In the genomic region with DNA sequence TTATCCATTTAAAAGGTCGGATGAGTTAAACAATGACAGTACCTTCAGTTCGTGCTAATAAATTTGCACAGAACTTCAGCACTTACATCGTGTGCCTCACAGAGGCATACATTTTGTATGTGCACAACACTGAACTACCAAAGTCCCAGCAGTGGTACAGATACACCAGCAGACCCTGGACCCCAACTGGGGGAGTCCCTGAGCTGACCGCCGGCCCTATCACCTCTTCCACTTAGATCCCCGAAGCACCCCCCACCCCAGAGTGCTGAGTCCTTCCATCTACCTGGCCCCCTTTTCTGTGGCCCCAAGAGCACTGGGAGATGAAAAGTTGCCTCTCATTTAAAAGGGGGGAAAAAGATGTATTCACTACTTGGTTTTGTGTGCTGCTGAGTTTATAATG, we compare ENCODE assay signal across 34 cellular contexts.
"Had no signal": no experiment of that assay in that cellular context is flagged by ENCODE, and none has a peak within 500 bp of the region (broad histone marks: within the 10 kb centered on the region; RNA-seq: fewer than 3 reads in every experiment).

No MANE protein-coding gene starts in this region.

- H3K4me3 Mint-ChIP-seq: activated B cell treated with CpG ODN at 0.5 μM for 24 hours; activated CD4-positive, alpha-beta memory T cell treated with anti-CD3 and anti-CD28 coated beads for 36 hours; activated naive CD4-positive, alpha-beta T cell treated with anti-CD3 and anti-CD28 coated beads, Interleukin-2, amount 50 U/mL, for 24 hours; activated naive CD8-positive, alpha-beta T cell treated with anti-CD3 and anti-CD28 coated beads, Interleukin-2, amount 50 U/mL, for 24 hours; brain had no signal

- H3K4me1 ChIP-seq: Peyer's patch had no signal

- H3K4me1 Mint-ChIP-seq: activated B cell treated with CpG ODN at 0.5 μM for 24 hours; activated naive CD4-positive, alpha-beta T cell treated with anti-CD3 and anti-CD28 coated beads, Interleukin-2, amount 50 U/mL, for 24 hours; activated naive CD8-positive, alpha-beta T cell treated with anti-CD3 and anti-CD28 coated beads, Interleukin-2, amount 50 U/mL, for 24 hours had no signal

- DNase-seq: activated B cell treated with CpG ODN at 0.5 μM for 24 hours; activated CD4-positive, alpha-beta memory T cell treated with anti-CD3 and anti-CD28 coated beads for 36 hours; activated CD4-positive, alpha-beta T cell treated with anti-CD3 and anti-CD28 coated beads for 4 hours; activated CD4-positive, alpha-beta T cell treated with anti-CD3 and anti-CD28 coated beads, Interleukin-2, amount 50 U/mL, for 1 hour; activated CD4-positive, CD25-positive, alpha-beta regulatory T cell treated with anti-CD3 and anti-CD28 coated beads, Interleukin-2, amount 50 U/mL, for 72 hours; activated gamma-delta T cell; activated naive CD4-positive, alpha-beta T cell treated with Interleukin-2 at 50 U/mL for 16 hours; activated naive CD8-positive, alpha-beta T cell treated with anti-CD3 and anti-CD28 coated beads, Interleukin-2, amount 50 U/mL, for 24 hours; activated T-cell treated with anti-CD3 and anti-CD28 coated beads, Interleukin-2, amount 50 U/mL, for 1 hour; anterior cingulate cortex; caudate nucleus; cerebellar nuclear complex; Karpas-422; KBM-7; NCI-H1105; NCI-H1417 treated with DMSO at 0.1 percent for 48 hours; NCI-H187 treated with DMSO at 0.1 percent for 48 hours; NCI-H2081; NCI-H2171 treated with DMSO at 0.1 percent for 48 hours; NCI-H226; NCI-H524 treated with DMSO at 0.1 percent for 48 hours; NCI-H748 treated with DMSO at 0.1 percent for 48 hours; Peyer's patch; RPMI8226; SIG-M5; SW 1271; T-helper 1 cell; T-helper 2 cell; T-helper 9 cell had no signal

- H3K27ac Mint-ChIP-seq: activated B cell treated with CpG ODN at 0.5 μM for 24 hours; activated CD4-positive, alpha-beta memory T cell treated with anti-CD3 and anti-CD28 coated beads for 36 hours; activated naive CD4-positive, alpha-beta T cell treated with anti-CD3 and anti-CD28 coated beads, Interleukin-2, amount 50 U/mL, for 24 hours; activated naive CD8-positive, alpha-beta T cell treated with anti-CD3 and anti-CD28 coated beads, Interleukin-2, amount 50 U/mL, for 24 hours; activated T-helper 2 cell treated with anti-CD3 and anti-CD28 coated beads, Interferon-gamma antibody, Interleukin-2, Interleukin-4, amounts not matched to agents 10 μg/mL and 5 μg/mL and 100 μg/mL, durations not matched to agents 14 hours and 24 hours and 36 hours had no signal

- H3K9me3 Mint-ChIP-seq: activated B cell treated with CpG ODN at 0.5 μM for 24 hours; activated CD4-positive, alpha-beta memory T cell treated with anti-CD3 and anti-CD28 coated beads for 36 hours; activated naive CD4-positive, alpha-beta T cell treated with anti-CD3 and anti-CD28 coated beads, Interleukin-2, amount 50 U/mL, for 24 hours; activated naive CD8-positive, alpha-beta T cell treated with anti-CD3 and anti-CD28 coated beads, Interleukin-2, amount 50 U/mL, for 24 hours; activated T-helper 2 cell treated with anti-CD3 and anti-CD28 coated beads, Interferon-gamma antibody, Interleukin-2, Interleukin-4, amounts not matched to agents 10 μg/mL and 5 μg/mL and 100 μg/mL, durations not matched to agents 14 hours and 24 hours and 36 hours; brain had no signal

- H3K27me3 ChIP-seq: Peyer's patch had no signal

- H3K4me3 ChIP-seq: Peyer's patch had no signal

- H3K27ac ChIP-seq: Peyer's patch, VCaP had no signal

- ATAC-seq: activated naive CD8-positive, alpha-beta T cell treated with anti-CD3 and anti-CD28 coated beads, Interleukin-2, amount 50 U/mL, for 24 hours; Right ventricle myocardium inferior had no signal

- H3K27me3 Mint-ChIP-seq: activated B cell treated with CpG ODN at 0.5 μM for 24 hours; activated CD4-positive, alpha-beta memory T cell treated with anti-CD3 and anti-CD28 coated beads for 36 hours; activated naive CD4-positive, alpha-beta T cell treated with anti-CD3 and anti-CD28 coated beads, Interleukin-2, amount 50 U/mL, for 24 hours; activated naive CD8-positive, alpha-beta T cell treated with anti-CD3 and anti-CD28 coated beads, Interleukin-2, amount 50 U/mL, for 24 hours; brain had no signal

- H3K9me3 ChIP-seq: Peyer's patch had no signal
